In genomic region chr5:93192107-93192506, GRCh38 we compare ENCODE assay signal across 11 cellular contexts.
DNase-seq lines count a peak whose midpoint lies in the region; ATAC-seq, FAIRE-seq and TF ChIP-seq lines count a peak whose summit lies in the region.
"Had no signal": no experiment of that assay in that cellular context is flagged by ENCODE, and none has a peak within 500 bp of the region (broad histone marks: within the 10 kb centered on the region; RNA-seq: fewer than 3 reads in every experiment).

No MANE protein-coding gene starts in this region.

- H3K36me3 ChIP-seq in breast epithelium = no peaks in the 10 kb centered on the region
- no peaks in the 10 kb centered on the region for H3K36me3 ChIP-seq in tibial nerve
- H3K36me3 ChIP-seq: neutrophil, transverse colon had no signal

- no peaks in the 10 kb centered on the region for H3K9me3 ChIP-seq in breast epithelium
- H3K9me3 ChIP-seq in tibial nerve = no peaks in the 10 kb centered on the region
- H3K9me3 ChIP-seq: neutrophil, transverse colon had no signal

- H3K36me3 Mint-ChIP-seq in MCF 10A (ENCODE audit: insufficient read depth, unreplicated experiment) = no peaks in the 10 kb centered on the region

- no peak for FAIRE-seq in urothelium cell line (lab: Jason Lieb, UNC)

- TF ChIP-seq POLR2A in breast epithelium (IDR thresholded peaks at IDR 0.05) = no peak
- no peak for TF ChIP-seq POLR2A in tibial nerve (IDR thresholded peaks at IDR 0.05)

- intact Hi-C loops in MCF 10A (cut with micrococcal nuclease) = loop anchor here (1.0 kb wide), 1 partner anchor 157 kb away; no protein-coding TSS in a partner anchor
- intact Hi-C loops in breast epithelium (cut with DNase I; ENCODE audit: low total_unique reads) = no loop called here

- no peak overlapping the region for H3K27ac Mint-ChIP-seq in MCF 10A (ENCODE audit: low read depth, unreplicated experiment)
- H3K27ac Mint-ChIP-seq in stimulated activated naive CD8-positive, alpha-beta T cell treated with anti-CD3 and anti-CD28 coated beads, Interleukin-15, amount 100 ng/mL, for 72 hours = no peak overlapping the region

- H3K9me3 Mint-ChIP-seq in MCF 10A (ENCODE audit: unreplicated experiment) = no peaks in the 10 kb centered on the region
- no peaks in the 10 kb centered on the region for H3K9me3 Mint-ChIP-seq in stimulated activated naive CD8-positive, alpha-beta T cell treated with anti-CD3 and anti-CD28 coated beads, Interleukin-15, amount 100 ng/mL, for 72 hours

- CTCF ChIA-PET in MCF 10A (lab: Yijun Ruan, JAX) = no interaction called here

- no peaks in the 10 kb centered on the region for H3K27me3 ChIP-seq in breast epithelium
- H3K27me3 ChIP-seq in tibial nerve = no peaks in the 10 kb centered on the region
- H3K27me3 ChIP-seq: neutrophil, transverse colon had no signal

- BruUV-seq in MCF 10A (replicated peaks; lab: Mats Ljungman, UMichigan) = no TSS peak

- POLR2A ChIA-PET in MCF 10A (lab: Yijun Ruan, JAX) = interaction anchor here (0.6 to 1.0 kb wide), 3 partner anchors 31 to 1550 kb away, joined by 3 to 4 read pairs (median 3); no protein-coding TSS in a partner anchor

- H3K4me3 Mint-ChIP-seq in MCF 10A (ENCODE audit: unreplicated experiment) = no peak overlapping the region
- H3K4me3 Mint-ChIP-seq in stimulated activated naive CD8-positive, alpha-beta T cell treated with anti-CD3 and anti-CD28 coated beads, Interleukin-15, amount 100 ng/mL, for 72 hours = no peak overlapping the region

- TF ChIP-seq EP300 in tibial nerve (IDR thresholded peaks at IDR 0.05) = no peak

- TF ChIP-seq CTCF in MCF 10A (IDR thresholded peaks at IDR 0.05; ENCODE audit: unreplicated experiment) (no peak), breast epithelium (IDR thresholded peaks at IDR 0.05) (no peak), tibial nerve (IDR thresholded peaks at IDR 0.05) (no peak)

- DNase-seq in MCF 10A (ENCODE audit: unreplicated experiment) = peak; percentile 77
- no peak for DNase-seq in breast epithelium (ENCODE audit: low spot score in 2 of 2)
- peak; percentile 75 to 99 for DNase-seq in SW 1271 (lab: John Stamatoyannopoulos, UW)
- peak; percentile 87 for DNase-seq in foreskin melanocyte
- peak; percentile 61 for DNase-seq in urothelium cell line (ENCODE audit: low spot score)
- DNase-seq in stimulated activated naive CD8-positive, alpha-beta T cell treated with anti-CD3 and anti-CD28 coated beads, Interleukin-15, amount 100 ng/mL, for 72 hours = no peak
- DNase-seq in tibial nerve (ENCODE audit: low spot score in 2 of 2) = no peak
- DNase-seq: 8988T, transverse colon had no signal

- H3K27ac ChIP-seq in breast epithelium = no peak overlapping the region
- no peak overlapping the region for H3K27ac ChIP-seq in tibial nerve
- H3K27ac ChIP-seq: neutrophil had no signal

- H3K4me1 Mint-ChIP-seq in MCF 10A (ENCODE audit: insufficient read depth, unreplicated experiment) = peaks cover 26% of the 10 kb centered on the region
- no peaks in the 10 kb centered on the region for H3K4me1 Mint-ChIP-seq in stimulated activated naive CD8-positive, alpha-beta T cell treated with anti-CD3 and anti-CD28 coated beads, Interleukin-15, amount 100 ng/mL, for 72 hours

- no peaks in the 10 kb centered on the region for H3K4me1 ChIP-seq in breast epithelium
- peaks cover 0 to 35% (median 10%) of the 10 kb centered on the region in 4 donors for H3K4me1 ChIP-seq in tibial nerve
- H3K4me1 ChIP-seq: transverse colon had no signal

- 41 to 44% methylated on average over 2 of the region's 2 CpGs for WGBS in tibial nerve, 2 donors

- H3K27me3 Mint-ChIP-seq in MCF 10A (ENCODE audit: insufficient read depth, unreplicated experiment) = no peaks in the 10 kb centered on the region
- H3K27me3 Mint-ChIP-seq in stimulated activated naive CD8-positive, alpha-beta T cell treated with anti-CD3 and anti-CD28 coated beads, Interleukin-15, amount 100 ng/mL, for 72 hours = no peaks in the 10 kb centered on the region

- no peak for ATAC-seq in stimulated activated naive CD8-positive, alpha-beta T cell treated with anti-CD3 and anti-CD28 coated beads, Interleukin-15, amount 100 ng/mL, for 72 hours
- no peak for ATAC-seq in GM21423 (IDR thresholded peaks at IDR 0.05; ENCODE audit: unreplicated experiment)

- no peak overlapping the region for H3K4me3 ChIP-seq in breast epithelium
- H3K4me3 ChIP-seq in tibial nerve = no peak overlapping the region
- H3K4me3 ChIP-seq: transverse colon had no signal

Comparison
In these comparisons a context has a peak if more than half of its experiments do, and no peak if none do; other contexts are left out.
1. DNase-seq: peak in MCF 10A (single experiment), SW 1271 (2 of 2), foreskin melanocyte (single experiment) and urothelium cell line (single experiment); none in breast epithelium (0 of 2), stimulated activated naive CD8-positive, alpha-beta T cell treated with anti-CD3 and anti-CD28 coated beads, Interleukin-15, amount 100 ng/mL, for 72 hours (0 of 2) and tibial nerve (0 of 2).